Comparison of ENCODE assay signal across 16 cellular contexts in genomic region chr1:238451006-238451405, GRCh38.
"Had no signal": no experiment of that assay in that cellular context is flagged by ENCODE, and none has a peak within 500 bp of the region (broad histone marks: within the 10 kb centered on the region; RNA-seq: fewer than 3 reads in every experiment).

No MANE protein-coding gene starts in this region.

- FAIRE-seq: astrocyte had no signal

- DNase-seq: activated CD4-positive, alpha-beta T cell treated with anti-CD3 and anti-CD28 coated beads for 48 hours; activated CD4-positive, alpha-beta T cell treated with anti-CD3 and anti-CD28 coated beads, Interleukin-2, amount 50 U/mL, for 4 hours; activated CD8-positive, alpha-beta memory T cell treated with anti-CD3 and anti-CD28 coated beads, Interleukin-2, amount 50 U/mL, for 48 hours; activated CD8-positive, alpha-beta T cell treated with anti-CD3 and anti-CD28 coated beads, Interleukin-2, amount 10 ng/mL, durations not matched to agents 7 days and 5 days; activated T-cell treated with anti-CD3 and anti-CD28 coated beads, Interleukin-2, amount 50 U/mL, for 1 hour; amygdala; colonic mucosa; Karpas-422; NCI-H1105 treated with DMSO at 0.1 percent for 48 hours; NCI-H1436 treated with DMSO at 0.1 percent for 48 hours; NCI-H187 treated with DMSO at 0.1 percent for 48 hours; NCI-H2081 treated with DMSO at 0.1 percent for 48 hours; NCI-H524; PC-9; SIG-M5 had no signal
